Comparison of ENCODE assay signal across 8 cellular contexts in the genomic region with DNA sequence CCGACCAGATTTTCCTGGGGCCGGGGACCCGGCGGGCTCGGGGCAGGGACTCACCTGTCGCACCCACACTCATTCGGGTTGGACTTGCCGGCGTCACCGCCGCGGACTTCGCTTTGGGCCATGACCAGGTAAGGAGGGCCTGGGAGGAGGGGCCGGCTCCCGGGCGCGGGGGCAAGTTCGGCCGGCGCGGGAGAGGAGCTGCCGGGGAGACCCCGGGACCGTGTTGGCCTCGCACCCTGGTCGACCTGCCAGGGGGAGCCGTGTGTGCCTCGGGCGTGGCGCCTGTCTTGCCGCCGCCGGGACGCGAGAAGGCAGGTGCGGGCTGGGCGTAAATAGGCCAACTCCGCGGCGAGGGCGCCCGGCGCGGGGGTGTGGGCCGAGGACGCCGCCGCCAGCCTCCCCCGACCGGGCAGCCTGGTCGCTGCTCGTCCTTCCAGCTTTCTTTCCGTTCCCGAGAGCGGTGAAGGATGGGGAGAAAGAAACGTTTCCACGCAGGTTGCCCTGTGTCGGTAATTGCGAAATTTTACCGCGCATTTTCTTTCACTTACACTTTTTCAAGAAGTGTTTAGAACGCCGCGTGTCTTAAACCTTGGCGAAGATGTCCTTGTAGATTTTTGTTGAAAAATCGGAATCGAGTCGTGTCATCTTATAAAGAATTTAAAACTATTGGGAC. TPM values are rescaled to one million over a fixed set of nuclear protein-coding genes. Genes with fewer than 3 reads are reported as not detected.
DNase-seq lines count a peak whose midpoint lies in the region; ATAC-seq and TF ChIP-seq lines count a peak whose summit lies in the region.

No MANE protein-coding gene starts in this region.

- peak overlapping the region; percentile 98 for H3K27ac Mint-ChIP-seq in activated naive CD8-positive, alpha-beta T cell treated with anti-CD3 and anti-CD28 coated beads, Interleukin-2, amount 10 ng/mL, durations not matched to agents 7 days and 5 days

- TF ChIP-seq CTCF in 22Rv1 (IDR thresholded peaks at IDR 0.05): no peak
- no peak for TF ChIP-seq CTCF in OCI-LY3 (IDR thresholded peaks at IDR 0.05; ENCODE audit: low read depth, low read length)

- no peaks in the 10 kb centered on the region for H3K27me3 ChIP-seq in OCI-LY3 (ENCODE audit: low read depth, low read length)

- intact Hi-C loops in left ventricle myocardium superior (cut with micrococcal nuclease): no loop called here

- ATAC-seq in GM18861 (IDR thresholded peaks at IDR 0.05; ENCODE audit: unreplicated experiment) (peak; percentile 0), left ventricle myocardium superior (peak; percentile 7)
- ATAC-seq in activated naive CD8-positive, alpha-beta T cell treated with anti-CD3 and anti-CD28 coated beads, Interleukin-2, amount 10 ng/mL, durations not matched to agents 7 days and 5 days (ENCODE audit: low read depth): no peak

- H3K4me3 ChIP-seq in OCI-LY3 (ENCODE audit: low read length): peak overlapping the region; percentile 98

- peaks cover 41% of the 10 kb centered on the region for H4K20me1 ChIP-seq in OCI-LY3 (ENCODE audit: insufficient read depth, low read length)

- peaks cover 2% of the 10 kb centered on the region for H3K27me3 Mint-ChIP-seq in activated naive CD8-positive, alpha-beta T cell treated with anti-CD3 and anti-CD28 coated beads, Interleukin-2, amount 10 ng/mL, durations not matched to agents 7 days and 5 days

- no peak for DNase-seq in activated naive CD8-positive, alpha-beta T cell treated with anti-CD3 and anti-CD28 coated beads, Interleukin-2, amount 10 ng/mL, durations not matched to agents 7 days and 5 days
- DNase-seq in left ventricle myocardium superior (no peak), putamen (ENCODE audit: low spot score) (peak; percentile 7), SK-N-DZ (ENCODE audit: low spot score) (no peak), occipital lobe (lab: John Stamatoyannopoulos, UW) (no peak)

- peaks cover 19% of the 10 kb centered on the region for H3K36me3 Mint-ChIP-seq in activated naive CD8-positive, alpha-beta T cell treated with anti-CD3 and anti-CD28 coated beads, Interleukin-2, amount 10 ng/mL, durations not matched to agents 7 days and 5 days

- peak overlapping the region; percentile 64 for H3K4me2 ChIP-seq in OCI-LY3 (ENCODE audit: low read length)

- H3K79me2 ChIP-seq in OCI-LY3 (ENCODE audit: low read length): peaks cover 65% of the 10 kb centered on the region

- 0 out of 2 replicates have a peak overlapping the region, but pooled peaks have one; percentile 42 for H2AFZ ChIP-seq in OCI-LY3 (ENCODE audit: low read depth, low read length)

- peaks cover 18% of the 10 kb centered on the region for H3K36me3 ChIP-seq in OCI-LY3 (replicated peaks; ENCODE audit: low read depth, low read length)

- H3K9ac ChIP-seq in OCI-LY3 (ENCODE audit: low read length): peak overlapping the region; percentile 97

- peak overlapping the region; percentile 100 for H3K27ac ChIP-seq in 22Rv1
- peak overlapping the region; percentile 95 for H3K27ac ChIP-seq in OCI-LY3 (ENCODE audit: low read length)

- no peaks in the 10 kb centered on the region for H3K9me3 Mint-ChIP-seq in activated naive CD8-positive, alpha-beta T cell treated with anti-CD3 and anti-CD28 coated beads, Interleukin-2, amount 10 ng/mL, durations not matched to agents 7 days and 5 days

- POLR2A ChIA-PET in activated naive CD8-positive, alpha-beta T cell treated with anti-CD3 and anti-CD28 coated beads, Interleukin-2, amount 10 ng/mL, durations not matched to agents 7 days and 5 days (lab: Charles Lee): no interaction called here

- peaks cover 21% of the 10 kb centered on the region for H3K4me1 Mint-ChIP-seq in activated naive CD8-positive, alpha-beta T cell treated with anti-CD3 and anti-CD28 coated beads, Interleukin-2, amount 10 ng/mL, durations not matched to agents 7 days and 5 days

- H3K9me3 ChIP-seq in OCI-LY3 (ENCODE audit: insufficient read depth, low read length): no peaks in the 10 kb centered on the region

- H3K4me1 ChIP-seq in OCI-LY3 (ENCODE audit: low read length): peaks cover 20% of the 10 kb centered on the region

- peak overlapping the region; percentile 98 for H3K4me3 Mint-ChIP-seq in activated naive CD8-positive, alpha-beta T cell treated with anti-CD3 and anti-CD28 coated beads, Interleukin-2, amount 10 ng/mL, durations not matched to agents 7 days and 5 days

RNA-seq across cellular contexts. Expression of a gene that starts 0.6 kb away (rescaled TPM):
- total RNA-seq in activated naive CD8-positive, alpha-beta T cell treated with anti-CD3 and anti-CD28 coated beads, Interleukin-2, amount 10 ng/mL, durations not matched to agents 7 days and 5 days: 10 to 100 TPM; 67.7 to 68.4 TPM
- total RNA-seq in left ventricle myocardium superior (14.1 TPM), occipital lobe (69.9 TPM)
- polyA plus RNA-seq in SK-N-DZ (2014; cell fraction: cytosol; rRNA removed): 68.0 and 69.8 TPM in 2 replicates
- polyA plus RNA-seq in SK-N-DZ (2014; cell fraction: nucleus; rRNA removed): 35.5 and 43.2 TPM in 2 replicates
